ENCODE assay signal across 26 cellular contexts in genomic region chr4:39178706-39179105, GRCh38. TPM values are rescaled to one million over a fixed set of nuclear protein-coding genes. Genes with fewer than 3 reads are reported as not detected.
A peak's percentile ranks its signal among the peaks of the same experiment; 100 is the strongest.
DNase-seq lines count a peak whose midpoint lies in the region; ATAC-seq and TF ChIP-seq lines count a peak whose summit lies in the region.
"Had no signal": no experiment of that assay in that cellular context is flagged by ENCODE, and none has a peak within 500 bp of the region (broad histone marks: within the 10 kb centered on the region; RNA-seq: fewer than 3 reads in every experiment).

No MANE protein-coding gene starts in this region.

- peaks cover 4% of the 10 kb centered on the region; the same call in 1 of the 2 replicates for H3K4me1 ChIP-seq in GM23248 (ENCODE audit: insufficient read depth)

- H3K36me3 ChIP-seq in GM23248 (ENCODE audit: low read depth): no peaks in the 10 kb centered on the region
- H3K36me3 ChIP-seq: Peyer's patch had no signal

- H3K79me2 ChIP-seq in GM23248 (ENCODE audit: insufficient read depth): peaks cover 4% of the 10 kb centered on the region

- in situ Hi-C loops in GM23248 (cut with MboI): no loop called here

- 0 out of 2 replicates have a peak overlapping the region, but pooled peaks have one; percentile 17 for H2AFZ ChIP-seq in GM23248

- no peaks in the 10 kb centered on the region for H3K9me3 ChIP-seq in GM23248 (ENCODE audit: low read depth)
- H3K9me3 ChIP-seq: A549, Peyer's patch had no signal

- DNase-seq in EH (ENCODE audit: low read depth): peak; percentile 8
- DNase-seq in GM23248: no peak
- DNase-seq in OCI-M1 (lab: John Stamatoyannopoulos, UW): peak; percentile 12
- peak; percentile 63 for DNase-seq in fibroblast of villous mesenchyme (ENCODE audit: low read depth)
- no peak for DNase-seq in OCI-M2 (lab: John Stamatoyannopoulos, UW; ENCODE audit: unreplicated experiment)
- DNase-seq: C1 segment of cervical spinal cord; CD4-positive, alpha-beta memory T cell; COR-L47; DMS53; GDM1; MM.1S; NCI-H1092; NCI-H1417 treated with DMSO at 0.1 percent for 48 hours; NCI-H1694 treated with DMSO at 0.1 percent for 48 hours; NCI-H2081; NCI-H2227 treated with DMSO at 0.1 percent for 48 hours; NCI-H526 treated with DMSO at 0.1 percent for 48 hours; Peyer's patch; SHP77 treated with DMSO at 0.1 percent for 48 hours; SW 1271 had no signal

- ATAC-seq in HG03280 (IDR thresholded peaks at IDR 0.05; ENCODE audit: unreplicated experiment) (no peak), GM19397 (IDR thresholded peaks at IDR 0.05; ENCODE audit: unreplicated experiment) (no peak)
- ATAC-seq: A549, GM12878, HepG2, K562 had no signal

- H3K9ac ChIP-seq in GM23248: no peak overlapping the region

- no peak overlapping the region for H3K4me2 ChIP-seq in GM23248 (ENCODE audit: unreplicated experiment)
- H3K4me2 ChIP-seq: A549 had no signal

- no peaks in the 10 kb centered on the region for H3K9me2 ChIP-seq in GM23248 (ENCODE audit: insufficient read depth)

- no peaks in the 10 kb centered on the region for H3F3A ChIP-seq in GM23248 (ENCODE audit: insufficient read depth)

- H3K27me3 ChIP-seq in GM23248 (replicated peaks; ENCODE audit: insufficient read depth): no peaks in the 10 kb centered on the region
- H3K27me3 ChIP-seq: Peyer's patch had no signal

- no peaks in the 10 kb centered on the region for H4K20me1 ChIP-seq in GM23248 (ENCODE audit: insufficient read depth)

- no peak overlapping the region for H3K27ac ChIP-seq in GM23248
- H3K27ac ChIP-seq: A549, Peyer's patch had no signal

- TF ChIP-seq CTCF in fibroblast of villous mesenchyme (IDR thresholded peaks at IDR 0.05; ENCODE audit: insufficient read depth, low read depth, low read length): no peak

- H3K4me3 ChIP-seq in GM23248 (no peak overlapping the region), fibroblast of villous mesenchyme (ENCODE audit: low read depth, low read length) (no peak overlapping the region)
- H3K4me3 ChIP-seq: A549, GM12878, K562, Peyer's patch had no signal

RNA-seq across cellular contexts. Expression of gene WDR19, which starts 3.6 kb away (rescaled TPM):
- 23.7 and 63.7 TPM in 2 replicates for total RNA-seq in GM23248 (2014; rRNA removed; shearing (Covaris generic))
- 15.9 and 17.3 TPM in 2 replicates for polyA plus RNA-seq in GM23248 (2016; fragmentation: Nextera tagmentation; extraction: Ambion mirVana)
- 29.6 and 32.0 TPM in 2 replicates for total RNA-seq in fibroblast of villous mesenchyme

Comparison
In these comparisons a context has a peak if more than half of its experiments do, and no peak if none do; other contexts are left out.
1. DNase-seq: peak in EH (single experiment), OCI-M1 (single experiment) and fibroblast of villous mesenchyme (single experiment); none in GM23248 (single experiment) and OCI-M2 (single experiment).